8 cellular contexts compared by ENCODE assay signal in the genomic region with DNA sequence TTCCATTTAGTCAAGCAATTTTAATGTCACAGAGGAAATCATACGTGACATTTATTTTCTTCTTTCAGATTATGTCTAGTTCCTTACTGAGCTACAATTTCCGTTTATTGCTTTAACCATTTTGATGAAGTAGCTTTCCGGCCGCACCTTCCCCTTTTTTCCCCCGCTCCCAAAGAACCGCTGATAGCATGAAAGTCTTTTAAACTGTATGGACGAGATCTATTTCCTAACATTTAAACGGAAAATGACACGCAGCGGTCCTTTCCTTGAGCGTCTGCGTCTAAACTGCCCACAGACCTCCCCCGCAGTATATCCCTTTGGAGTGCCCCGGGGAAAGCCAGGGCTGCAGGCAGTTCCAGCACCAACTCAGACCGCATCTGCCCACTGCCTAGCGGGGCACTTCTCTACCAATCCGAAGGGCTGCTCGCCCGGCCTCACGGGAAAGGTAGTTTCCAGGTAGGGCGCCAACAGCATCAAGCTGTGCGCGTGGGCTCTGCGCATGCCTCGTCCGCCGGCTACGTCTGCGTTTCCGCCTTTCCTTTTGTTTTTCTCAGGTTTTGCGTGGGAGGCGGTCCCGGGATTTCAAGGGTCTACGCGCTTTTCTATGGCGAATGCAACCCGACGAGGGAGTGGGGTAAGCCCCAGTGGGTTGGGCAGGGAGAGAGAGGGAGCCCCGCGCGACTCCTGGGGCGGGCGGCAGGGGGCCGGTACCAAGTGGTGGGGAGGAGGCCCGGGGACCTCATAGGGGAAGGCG. TPM values are rescaled to one million over a fixed set of nuclear protein-coding genes. Genes with fewer than 3 reads are reported as not detected.
DNase-seq lines count a peak whose midpoint lies in the region; ATAC-seq and TF ChIP-seq lines count a peak whose summit lies in the region.

A gene (plus strand): TSS at position 526 of the 754 bp plus-strand sequence. CDS start 1,667 bp downstream, outside the sequence.

- TF ChIP-seq POLR2A in GM15510 (IDR thresholded peaks at IDR 0.05; ENCODE audit: borderline replicate concordance, extremely low read depth, insufficient read length) (peak; percentile 74), prostate gland (IDR thresholded peaks at IDR 0.05) (peak; percentile 52)

- ATAC-seq in HG02885 (IDR thresholded peaks at IDR 0.05; ENCODE audit: poor library complexity, unreplicated experiment) = peak; percentile 81
- peak; percentile 86 for ATAC-seq in T-helper 17 cell
- peak; percentile 96 for ATAC-seq in left ventricle myocardium superior

- peaks cover 27% of the 10 kb centered on the region for H3K4me1 Mint-ChIP-seq in T-helper 17 cell

- peak within 1 kb of the TSS; percentile 90 for H3K4me3 ChIP-seq in prostate gland

- under 1% methylated on average over 46 of the region's 46 CpGs for WGBS in prostate gland

- H3K27ac ChIP-seq in prostate gland = peak within 1 kb of the TSS; percentile 99 to 100

- no peaks in the 10 kb centered on the region for H3K36me3 ChIP-seq in prostate gland

- no peaks in the 10 kb centered on the region for H3K9me3 ChIP-seq in T-helper 17 cell (ENCODE audit: control insufficient read depth, low read length, poor library complexity, severe bottlenecking)
- H3K9me3 ChIP-seq in prostate gland = no peaks in the 10 kb centered on the region

- TF ChIP-seq CTCF in prostate gland (IDR thresholded peaks at IDR 0.05) = peak in 1 of 4 experiments; percentile 13

- intact Hi-C loops in left ventricle myocardium superior (cut with micrococcal nuclease) = no loop called here
- intact Hi-C loops in prostate gland (cut with DNase I) = loop anchor here (1.0 to 10.0 kb wide), 3 partner anchors 33 to 153 kb away; a partner anchor contains a TSS

- peak; percentile 92 for DNase-seq in NCI-H1694 (lab: John Stamatoyannopoulos, UW)
- peak; percentile 81 to 89 (median 84) for DNase-seq in T-helper 17 cell
- DNase-seq in amygdala (lab: John Stamatoyannopoulos, UW) = peak; percentile 76 to 97 (median 90)
- DNase-seq in left ventricle myocardium superior = peak; percentile 94
- peak; percentile 95 for DNase-seq in prostate gland (ENCODE audit: low spot score)
- peak; percentile 94 for DNase-seq in ureter (ENCODE audit: low spot score)

- peak within 1 kb of the TSS; percentile 97 for H3K4me3 Mint-ChIP-seq in T-helper 17 cell

- H3K4me1 ChIP-seq in prostate gland (replicated peaks) = no peaks in the 10 kb centered on the region

- no peaks in the 10 kb centered on the region for H3K27me3 Mint-ChIP-seq in T-helper 17 cell

- H3K27me3 ChIP-seq in prostate gland (replicated peaks; ENCODE audit: insufficient read depth) = no peaks in the 10 kb centered on the region

- peaks cover 4% of the 10 kb centered on the region for H3K36me3 Mint-ChIP-seq in T-helper 17 cell (ENCODE audit: low read depth)

- H3K27ac Mint-ChIP-seq in T-helper 17 cell = peak within 1 kb of the TSS; percentile 100

RNA-seq across cellular contexts. Expression of the gene that starts here (rescaled TPM):
- total RNA-seq in T-helper 17 cell = 10 to 100 TPM; 37.3 to 41.9 TPM
- 23.6 TPM for total RNA-seq in left ventricle myocardium superior
- 10 to 100 TPM; 24.9 to 39.2 TPM for total RNA-seq in prostate gland
- 48.8 TPM for total RNA-seq in ureter

Comparison
In these comparisons a context has a peak if more than half of its experiments do, and no peak if none do; other contexts are left out.
1. Peak in every context shown above with its lines: DNase-seq, ATAC-seq, H3K4me3 ChIP-seq and H3K27ac ChIP-seq.